Comparison of ENCODE assay signal across 8 cellular contexts in the genomic region with DNA sequence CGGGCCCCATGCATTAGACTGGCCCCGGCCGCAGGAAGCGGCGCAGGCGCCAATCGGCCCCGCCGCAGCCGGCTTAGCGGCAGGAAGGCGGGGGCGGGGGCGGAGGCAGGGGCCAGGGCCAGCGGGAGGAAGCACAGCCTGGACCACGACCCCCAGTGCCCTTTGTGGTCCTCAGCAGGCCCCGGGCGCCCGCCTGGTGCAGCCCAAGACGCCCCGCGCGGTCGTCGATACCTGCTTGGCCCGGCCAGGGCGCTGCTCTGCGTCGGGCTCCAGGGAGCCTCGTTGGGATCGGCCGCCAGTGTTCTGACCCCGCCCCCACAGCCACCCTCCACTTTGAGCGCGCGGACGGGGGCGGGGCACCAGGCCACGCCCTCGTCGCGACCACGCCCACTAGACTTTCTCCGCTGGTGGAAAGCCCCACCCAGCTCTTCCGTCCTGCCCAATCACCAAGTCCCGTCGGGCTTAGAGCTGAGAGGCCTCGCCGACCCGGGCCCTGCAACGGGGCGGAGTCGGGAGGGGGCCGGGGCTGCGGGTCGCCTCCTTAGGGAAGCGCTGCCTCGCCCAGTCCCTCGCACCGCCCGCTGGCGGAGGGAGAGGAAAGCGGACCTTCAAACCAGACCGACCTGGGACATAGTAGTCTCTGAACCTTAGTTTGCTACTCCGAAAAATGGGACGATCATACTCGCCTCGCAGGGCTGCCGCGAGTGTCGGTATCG. TPM values are rescaled to one million over a fixed set of nuclear protein-coding genes. Genes with fewer than 3 reads are reported as not detected.
A peak's percentile ranks its signal among the peaks of the same experiment; 100 is the strongest.
DNase-seq lines count a peak whose midpoint lies in the region; ATAC-seq and TF ChIP-seq lines count a peak whose summit lies in the region.

PDLIM7 (minus strand) TSS at position 308 of the 716 bp plus-strand sequence. CDS start 1,092 bp downstream, outside the sequence.

- H3K27ac ChIP-seq in uterus, result peak within 1 kb of the TSS; percentile 97 to 98

- peak within 1 kb of the TSS; percentile 64 to 74 for H3K4me3 ChIP-seq in uterus

- H3K27me3 Mint-ChIP-seq in T-helper 17 cell, result no peaks in the 10 kb centered on the region

- peaks cover 17 to 34% of the 10 kb centered on the region in 2 donors for H3K4me1 ChIP-seq in uterus

- ATAC-seq in HG02885 (IDR thresholded peaks at IDR 0.05; ENCODE audit: poor library complexity, unreplicated experiment), result peak; percentile 76
- ATAC-seq in T-helper 17 cell, result peak; percentile 92
- ATAC-seq in left ventricle myocardium superior, result peak; percentile 89

- peak within 1 kb of the TSS; percentile 93 for H3K27ac Mint-ChIP-seq in T-helper 17 cell

- H3K36me3 Mint-ChIP-seq in T-helper 17 cell (ENCODE audit: low read depth), result peaks cover 4% of the 10 kb centered on the region

- H3K9me3 ChIP-seq in T-helper 17 cell (ENCODE audit: control insufficient read depth, low read length, poor library complexity, severe bottlenecking), result no peaks in the 10 kb centered on the region
- no peaks in the 10 kb centered on the region for H3K9me3 ChIP-seq in uterus

- peak in 3 of 4 experiments; percentile 17 to 35 (median 23) for TF ChIP-seq CTCF in uterus (IDR thresholded peaks at IDR 0.05)

- peaks cover 29% of the 10 kb centered on the region for H3K4me1 Mint-ChIP-seq in T-helper 17 cell

- intact Hi-C loops in left ventricle myocardium superior (cut with micrococcal nuclease) (no loop called here), uterus (cut with DNase I; ENCODE audit: low total_unique reads) (no loop called here)

- DNase-seq in NCI-H1694 treated with DMSO at 0.1 percent for 48 hours (lab: John Stamatoyannopoulos, UW) (peak; percentile 91), T-helper 17 cell (peak; percentile 92 to 94 (median 93)), amygdala (lab: John Stamatoyannopoulos, UW) (peak in 52 of 56 donors; percentile 23 to 92 (median 72)), left ventricle myocardium superior (peak; percentile 98), pulmonary artery endothelial cell (ENCODE audit: low read depth, low spot score) (peak; percentile 85), uterus (peak; percentile 96 to 97)

- peak within 1 kb of the TSS; percentile 87 for H3K4me3 Mint-ChIP-seq in T-helper 17 cell

- no peaks in the 10 kb centered on the region for H3K27me3 ChIP-seq in uterus

- TF ChIP-seq POLR2A in GM15510 (IDR thresholded peaks at IDR 0.05; ENCODE audit: borderline replicate concordance, extremely low read depth, insufficient read length) (peak; percentile 96), uterus (IDR thresholded peaks at IDR 0.05) (peak; percentile 98)

- no peaks in the 10 kb centered on the region for H3K36me3 ChIP-seq in uterus

RNA-seq across cellular contexts. Expression of gene PDLIM7, which starts in this region (rescaled TPM):
- total RNA-seq in T-helper 17 cell, result 10 to 100 TPM in 1 of 2 donors, 1 to 10 TPM in 1; 6.8 to 16.2 TPM
- 35.1 TPM for total RNA-seq in left ventricle myocardium superior
- total RNA-seq in pulmonary artery endothelial cell, result 82.4 and 89.8 TPM in 2 replicates
- total RNA-seq in uterus, result 100 to 1,000 TPM; 102 to 543 (median 193) TPM

Comparison
In these comparisons a context has a peak if more than half of its experiments do, and no peak if none do; other contexts are left out.
1. Peak in every context shown above with its lines: DNase-seq, ATAC-seq, H3K4me3 ChIP-seq and H3K27ac ChIP-seq.